ENCODE assay signal across 8 cellular contexts in genomic region chr1:27772071-27772470, GRCh38. TPM values are rescaled to one million over a fixed set of nuclear protein-coding genes. Genes with fewer than 3 reads are reported as not detected.
A peak's percentile ranks its signal among the peaks of the same experiment; 100 is the strongest.
DNase-seq lines count a peak whose midpoint lies in the region; ATAC-seq and TF ChIP-seq lines count a peak whose summit lies in the region.

No MANE protein-coding gene starts in this region.

- H3K36me3 Mint-ChIP-seq in chondrocyte (ENCODE audit: low read depth) = peaks cover 5% of the 10 kb centered on the region
- H3K36me3 Mint-ChIP-seq in natural killer cell treated with Interleukin-12 subunit alpha and Interleukin-12 subunit beta and Interleukin-15 and Interleukin-18, amount 100 ng/mL, for 72 hours = peaks cover 17% of the 10 kb centered on the region

- H3K27ac Mint-ChIP-seq in chondrocyte (ENCODE audit: unreplicated experiment) = peak overlapping the region; percentile 25
- peak overlapping the region; percentile 99 for H3K27ac Mint-ChIP-seq in natural killer cell treated with Interleukin-12 subunit alpha and Interleukin-12 subunit beta and Interleukin-15 and Interleukin-18, amount 100 ng/mL, for 72 hours

- peak overlapping the region; percentile 86 for H3K4me2 ChIP-seq in Loucy (ENCODE audit: low read depth, low read length, poor library complexity, severe bottlenecking)

- H3K27me3 ChIP-seq in Loucy (ENCODE audit: insufficient read depth, low read length, poor library complexity, severe bottlenecking) = no peaks in the 10 kb centered on the region

- no peaks in the 10 kb centered on the region for H3K9me3 Mint-ChIP-seq in chondrocyte (ENCODE audit: low read depth)
- H3K9me3 Mint-ChIP-seq in natural killer cell treated with Interleukin-12 subunit alpha and Interleukin-12 subunit beta and Interleukin-15 and Interleukin-18, amount 100 ng/mL, for 72 hours = no peaks in the 10 kb centered on the region

- H3F3A ChIP-seq in Loucy (ENCODE audit: low read depth) = peaks cover 3% of the 10 kb centered on the region; the same call in 1 of the 2 replicates

- H3K4me1 ChIP-seq in Loucy (ENCODE audit: insufficient read depth, low read length, poor library complexity, severe bottlenecking) = peaks cover 27% of the 10 kb centered on the region

- H3K9me2 ChIP-seq in Loucy (replicated peaks; ENCODE audit: low read depth, low read length) = no peaks in the 10 kb centered on the region

- peak overlapping the region; percentile 95 for H3K4me3 Mint-ChIP-seq in chondrocyte (ENCODE audit: unreplicated experiment)
- H3K4me3 Mint-ChIP-seq in natural killer cell treated with Interleukin-12 subunit alpha and Interleukin-12 subunit beta and Interleukin-15 and Interleukin-18, amount 100 ng/mL, for 72 hours = peak overlapping the region; percentile 94

- peaks cover 36% of the 10 kb centered on the region for H3K79me2 ChIP-seq in Loucy (ENCODE audit: insufficient read depth, low read length)

- peak overlapping the region; percentile 95 for H3K4me3 ChIP-seq in Loucy (ENCODE audit: low read length, poor library complexity, severe bottlenecking)

- H4K20me1 ChIP-seq in Loucy (ENCODE audit: insufficient read depth, low read length, poor library complexity, severe bottlenecking) = peaks cover 11% of the 10 kb centered on the region

- intact Hi-C loops in sciatic nerve (cut with DNase I) = no loop called here

- H2AFZ ChIP-seq in Loucy (ENCODE audit: low read length) = peak overlapping the region; percentile 89

- TF ChIP-seq CTCF in Loucy (conservative IDR thresholded peaks at IDR 0.05; ENCODE audit: low read length) (no peak), chondrocyte (IDR thresholded peaks at IDR 0.05) (no peak)

- no peaks in the 10 kb centered on the region for H3K27me3 Mint-ChIP-seq in chondrocyte (ENCODE audit: low read depth)
- H3K27me3 Mint-ChIP-seq in natural killer cell treated with Interleukin-12 subunit alpha and Interleukin-12 subunit beta and Interleukin-15 and Interleukin-18, amount 100 ng/mL, for 72 hours = no peaks in the 10 kb centered on the region

- ATAC-seq in natural killer cell treated with Interleukin-12 subunit alpha and Interleukin-12 subunit beta and Interleukin-15 and Interleukin-18, amount 100 ng/mL, for 72 hours = no peak
- no peak for ATAC-seq in HG02571 (IDR thresholded peaks at IDR 0.05; ENCODE audit: unreplicated experiment)
- no peak for ATAC-seq in sciatic nerve

- H3K36me3 ChIP-seq in Loucy (ENCODE audit: insufficient read depth, low read length) = no peaks in the 10 kb centered on the region

- H3K9ac ChIP-seq in Loucy (ENCODE audit: low read depth, low read length, poor library complexity, severe bottlenecking) = peak overlapping the region; percentile 41

- no peaks in the 10 kb centered on the region for H3K9me3 ChIP-seq in Loucy (ENCODE audit: insufficient read depth, low read depth, low read length)

- H3K4me1 Mint-ChIP-seq in chondrocyte (ENCODE audit: low read depth) = peaks cover 31% of the 10 kb centered on the region
- peaks cover 18 to 30% of the 10 kb centered on the region in 2 donors for H3K4me1 Mint-ChIP-seq in natural killer cell treated with Interleukin-12 subunit alpha and Interleukin-12 subunit beta and Interleukin-15 and Interleukin-18, amount 100 ng/mL, for 72 hours (ENCODE audit: low read depth in 2 of 2)

- DNase-seq in AG20443 (ENCODE audit: low spot score) = peak; percentile 24
- no peak for DNase-seq in chondrocyte (ENCODE audit: low spot score)
- DNase-seq in natural killer cell treated with Interleukin-12 subunit alpha and Interleukin-12 subunit beta and Interleukin-15 and Interleukin-18, amount 100 ng/mL, for 72 hours (ENCODE audit: low spot score) = no peak
- no peak for DNase-seq in foreskin melanocyte
- no peak for DNase-seq in sciatic nerve (ENCODE audit: low spot score)
- DNase-seq in T-helper 9 cell = no peak

RNA-seq across cellular contexts. Expression of gene STX12, which starts 0.9 kb away (rescaled TPM):
- total RNA-seq in chondrocyte = 48.1 to 49.6 TPM (median 48.3 TPM) in 3 replicates
- total RNA-seq in natural killer cell treated with Interleukin-12 subunit alpha and Interleukin-12 subunit beta and Interleukin-15 and Interleukin-18, amount 100 ng/mL, for 72 hours = 10 to 100 TPM; 47.9 to 50.2 TPM
- total RNA-seq in sciatic nerve = 72.2 TPM

RNA-seq across cellular contexts. Expression of gene FAM76A, which starts 46.3 kb away (rescaled TPM):
- total RNA-seq in chondrocyte = 12.7 to 15.1 TPM (median 13.6 TPM) in 3 replicates
- total RNA-seq in natural killer cell treated with Interleukin-12 subunit alpha and Interleukin-12 subunit beta and Interleukin-15 and Interleukin-18, amount 100 ng/mL, for 72 hours = 10 to 100 TPM in 1 of 2 donors, 1 to 10 TPM in 1; 9.4 to 11.4 TPM
- total RNA-seq in sciatic nerve = 18.3 TPM

RNA-seq across cellular contexts. Expression of gene PPP1R8, which starts 58.5 kb away (rescaled TPM):
- total RNA-seq in chondrocyte (39.7 to 42.9 TPM (median 41.7 TPM) in 3 replicates), sciatic nerve (32.5 TPM)
- total RNA-seq in natural killer cell treated with Interleukin-12 subunit alpha and Interleukin-12 subunit beta and Interleukin-15 and Interleukin-18, amount 100 ng/mL, for 72 hours = 10 to 100 TPM; 65.1 to 69.7 TPM
